ENCODE assay signal across 20 cellular contexts in the genomic region with DNA sequence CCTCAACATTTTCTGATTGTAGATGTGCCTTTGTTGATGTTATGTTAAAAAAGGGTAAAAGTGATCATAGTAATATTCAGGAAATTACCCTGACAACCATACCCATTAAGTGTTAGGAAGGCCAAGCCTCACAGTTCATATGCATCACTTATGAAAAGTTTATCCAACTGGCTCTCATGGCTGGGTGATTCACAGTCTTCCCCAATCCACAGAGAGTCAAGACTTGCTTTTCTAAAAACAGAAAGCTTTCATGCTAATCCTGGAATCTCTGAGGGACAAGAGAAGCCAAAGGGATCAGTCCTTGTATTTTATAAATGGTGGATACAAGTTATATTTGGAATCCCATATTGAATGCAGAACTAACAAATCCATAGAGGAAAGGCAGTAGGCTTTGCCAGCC.
"Had no signal": no experiment of that assay in that cellular context is flagged by ENCODE, and none has a peak within 500 bp of the region (broad histone marks: within the 10 kb centered on the region; RNA-seq: fewer than 3 reads in every experiment).

No MANE protein-coding gene starts in this region.

- H3K9ac ChIP-seq: neural progenitor cell had no signal

- H3K4me3 ChIP-seq: adrenal gland, breast epithelium, esophagus muscularis mucosa, lung, neural progenitor cell, prostate gland, right atrium auricular region, stomach, testis had no signal

- H3K36me3 ChIP-seq: adrenal gland, breast epithelium, esophagus muscularis mucosa, neural progenitor cell, prostate gland, right atrium auricular region, stomach had no signal

- H3K4me1 ChIP-seq: breast epithelium, foreskin keratinocyte, neural progenitor cell, prostate gland, right atrium auricular region had no signal

- DNase-seq: activated CD4-positive, alpha-beta T cell treated with anti-CD3 and anti-CD28 coated beads, Interleukin-2, amount 10 ng/mL, durations not matched to agents 7 days and 5 days; activated CD8-positive, alpha-beta memory T cell treated with anti-CD3 and anti-CD28 coated beads, Interleukin-2, amount 50 U/mL, for 4 hours; activated effector memory CD4-positive, alpha-beta T cell treated with anti-CD3 and anti-CD28 coated beads, Interleukin-2, amount 50 U/mL, for 16 hours; activated naive CD4-positive, alpha-beta T cell treated with anti-CD3 and anti-CD28 coated beads, Interleukin-2, amount 50 U/mL, for 16 hours; activated T-cell treated with anti-CD3 and anti-CD28 coated beads, Interleukin-2, amount 50 U/mL, for 48 hours; adrenal gland; cerebellar nuclear complex; cortex of kidney; hypothalamus; midbrain; stimulated activated CD4-positive, alpha-beta T cell treated with anti-CD3 and anti-CD28 coated beads, Interleukin-2, amount 100 ng/mL, for 48 hours; stomach; testis had no signal

- H3K9me3 ChIP-seq: adrenal gland, breast epithelium, esophagus muscularis mucosa, prostate gland, right atrium auricular region, stomach, testis had no signal

- H3K27ac ChIP-seq: adrenal gland, breast epithelium, esophagus muscularis mucosa, foreskin keratinocyte, neural progenitor cell, prostate gland, right atrium auricular region, stomach, testis had no signal

- H2AFZ ChIP-seq: neural progenitor cell had no signal

- H3K4me2 ChIP-seq: neural progenitor cell had no signal

- H3K27me3 ChIP-seq: adrenal gland, breast epithelium, esophagus muscularis mucosa, foreskin keratinocyte, neural progenitor cell, right atrium auricular region, stomach, testis had no signal
